Comparison of ENCODE assay signal across 26 cellular contexts in the genomic region with DNA sequence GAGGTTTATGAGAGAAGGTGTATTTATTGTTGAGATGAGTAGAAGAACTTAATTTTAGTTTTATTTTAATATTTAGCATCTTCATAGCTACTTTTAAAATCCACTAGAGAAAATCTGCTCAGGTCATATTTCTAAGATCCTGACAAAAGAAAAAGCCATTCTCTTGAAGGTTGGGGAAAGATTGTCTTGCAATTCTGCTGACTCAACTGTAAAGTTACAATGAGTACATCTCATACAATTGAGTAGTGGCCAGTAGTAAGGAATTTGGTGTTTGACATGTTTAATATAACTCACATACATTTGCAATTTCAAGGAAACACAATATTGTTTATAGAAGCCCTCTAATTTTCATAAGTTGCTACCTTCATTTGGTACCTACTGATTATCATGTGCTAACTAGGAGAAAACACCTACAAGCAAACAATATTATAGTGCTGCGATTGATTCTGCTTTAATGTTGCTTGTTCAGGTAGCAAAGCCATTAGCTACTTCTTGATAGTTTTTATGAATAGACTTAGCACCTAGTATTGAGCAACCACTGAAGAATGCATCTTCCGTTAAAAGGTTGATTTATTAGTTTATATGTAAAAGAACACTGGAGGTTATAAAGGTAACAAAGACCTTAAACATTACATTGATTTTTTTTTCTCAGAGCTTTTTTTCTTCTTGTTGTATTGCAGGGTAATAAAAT.
"Had no signal": no experiment of that assay in that cellular context is flagged by ENCODE, and none has a peak within 500 bp of the region (broad histone marks: within the 10 kb centered on the region; RNA-seq: fewer than 3 reads in every experiment).

No MANE protein-coding gene starts in this region.

- H3K27me3 ChIP-seq: brain microvascular endothelial cell had no signal

- H3K4me3 ChIP-seq: SJCRH30, SK-N-MC had no signal

- H3K4me1 ChIP-seq: SJCRH30 had no signal

- H3K27ac ChIP-seq: brain microvascular endothelial cell, SJCRH30, SK-N-MC, WERI-Rb-1 had no signal

- H3K36me3 ChIP-seq: brain microvascular endothelial cell, SJCRH30, WERI-Rb-1 had no signal

- ATAC-seq: activated CD8-positive, alpha-beta memory T cell treated with anti-CD3 and anti-CD28 coated beads, Interleukin-2, amount 10 ng/mL, durations not matched to agents 7 days and 5 days; activated naive CD8-positive, alpha-beta T cell treated with anti-CD3 and anti-CD28 coated beads, Interleukin-2, amount 50 U/mL, for 24 hours; Panc1 had no signal

- H3K9me3 ChIP-seq: SJCRH30 had no signal

- DNase-seq: activated CD4-positive, alpha-beta memory T cell treated with anti-CD3 and anti-CD28 coated beads, Interleukin-2, amount 10 ng/mL, durations not matched to agents 7 days and 5 days; activated CD4-positive, alpha-beta T cell treated with anti-CD3 and anti-CD28 coated beads for 1 hour; activated CD4-positive, alpha-beta T cell treated with anti-CD3 and anti-CD28 coated beads for 48 hours; activated CD4-positive, CD25-positive, alpha-beta regulatory T cell; activated CD8-positive, alpha-beta memory T cell treated with anti-CD3 and anti-CD28 coated beads for 24 hours; activated CD8-positive, alpha-beta memory T cell treated with anti-CD3 and anti-CD28 coated beads, Interleukin-2, amount 10 ng/mL, durations not matched to agents 7 days and 5 days; activated CD8-positive, alpha-beta memory T cell treated with anti-CD3 and anti-CD28 coated beads, Interleukin-2, amount 50 U/mL, for 48 hours; activated effector memory CD4-positive, alpha-beta T cell treated with Interleukin-2 at 50 U/mL for 16 hours; activated naive CD4-positive, alpha-beta T cell treated with anti-CD3 and anti-CD28 coated beads, Interleukin-2, amount 10 ng/mL, durations not matched to agents 7 days and 5 days; activated naive CD8-positive, alpha-beta T cell treated with anti-CD3 and anti-CD28 coated beads, Interleukin-2, amount 50 U/mL, for 24 hours; activated T-cell treated with anti-CD3 and anti-CD28 coated beads, Interleukin-2, amount 50 U/mL, for 48 hours; aorta; brain microvascular endothelial cell; central memory CD4-positive, alpha-beta T cell; NCI-H1105; NCI-H1417 treated with DMSO at 0.1 percent for 48 hours; NCI-H187 treated with DMSO at 0.1 percent for 48 hours; NCI-H2081; NCI-H345; NCI-H524 treated with DMSO at 0.1 percent for 48 hours; SHP77; SJCRH30; T1000; WERI-Rb-1 had no signal
